1 cellular context compared by ENCODE assay signal in the genomic region with DNA sequence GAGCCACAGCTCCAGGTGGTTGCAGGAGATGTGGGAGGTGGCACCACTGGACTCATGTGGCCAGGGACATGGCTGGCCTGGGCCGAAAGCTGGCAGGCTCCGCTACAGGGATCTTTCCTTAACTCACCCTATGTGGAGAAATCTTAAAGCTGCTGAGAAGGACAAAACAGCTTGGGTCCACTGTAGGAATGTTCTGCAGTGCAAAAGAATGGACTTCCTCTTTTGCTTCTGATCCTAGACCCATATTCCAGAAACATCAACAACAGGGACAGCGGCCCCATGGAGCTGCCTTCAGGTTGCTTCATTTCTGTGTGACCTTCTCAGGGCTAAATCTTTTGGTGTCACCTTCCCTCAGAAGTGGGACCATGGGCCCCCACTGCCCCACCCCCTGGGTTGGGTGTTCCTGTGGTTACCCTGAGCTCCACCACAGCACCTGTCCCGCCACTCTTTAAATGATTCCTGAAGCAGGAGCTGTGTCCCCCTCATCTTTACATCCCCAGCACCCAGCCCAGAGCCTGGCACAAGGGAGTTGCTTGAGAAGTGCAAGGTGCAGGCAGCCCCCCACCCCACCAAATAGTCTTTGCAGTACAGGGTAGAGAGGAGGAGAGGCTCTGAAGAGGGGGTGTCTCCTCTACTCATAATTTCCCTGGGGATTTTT.
TF ChIP-seq lines count a peak whose summit lies in the region.

No MANE protein-coding gene starts in this region.

TF ChIP-seq in H1, 55 proteins besides CTCF, POLR2A, EP300 and RAD21:
- TF ChIP-seq CBX5 (IDR thresholded peaks at IDR 0.05; ENCODE audit: low read depth, low read length) (no peak), POLR2AphosphoS5 (IDR thresholded peaks at IDR 0.05; ENCODE audit: low read depth, low read length) (no peak), SP2 (IDR thresholded peaks at IDR 0.05; ENCODE audit: low read length) (no peak), ASH2L (IDR thresholded peaks at IDR 0.05; ENCODE audit: low read length) (no peak), SRF (IDR thresholded peaks at IDR 0.05; ENCODE audit: low read depth, low read length) (no peak), GABPA (IDR thresholded peaks at IDR 0.05; ENCODE audit: borderline replicate concordance, insufficient read depth, low read length) (no peak), BACH1 (IDR thresholded peaks at IDR 0.05; ENCODE audit: low read length) (no peak), RNF2 (IDR thresholded peaks at IDR 0.05; ENCODE audit: borderline replicate concordance, low read depth, low read length, missing control alignments, poor library complexity, severe bottlenecking) (no peak), CHD1 (IDR thresholded peaks at IDR 0.05; ENCODE audit: low read depth, low read length) (no peak), GTF2F1 (IDR thresholded peaks at IDR 0.05; ENCODE audit: borderline replicate concordance, low read depth, low read length) (no peak), FOSL1 (IDR thresholded peaks at IDR 0.05; ENCODE audit: insufficient read depth, low read depth, low read length) (no peak), TBP (IDR thresholded peaks at IDR 0.05; ENCODE audit: low read depth, low read length) (no peak), ZNF274 (IDR thresholded peaks at IDR 0.05; ENCODE audit: borderline replicate concordance, extremely low read depth, low read length) (no peak), SAP30 (IDR thresholded peaks at IDR 0.05; ENCODE audit: insufficient read depth, insufficient replicate concordance, low read length) (no peak), TEAD4 (IDR thresholded peaks at IDR 0.05; ENCODE audit: low read depth, low read length) (no peak), SIN3A (conservative IDR thresholded peaks at IDR 0.05 in 1 of 2, IDR thresholded peaks at IDR 0.05 in 1 of 2; ENCODE audit: low read depth in 1 of 2, low read length in 2 of 2) (no peak)
- TF ChIP-seq, protein P1, sequence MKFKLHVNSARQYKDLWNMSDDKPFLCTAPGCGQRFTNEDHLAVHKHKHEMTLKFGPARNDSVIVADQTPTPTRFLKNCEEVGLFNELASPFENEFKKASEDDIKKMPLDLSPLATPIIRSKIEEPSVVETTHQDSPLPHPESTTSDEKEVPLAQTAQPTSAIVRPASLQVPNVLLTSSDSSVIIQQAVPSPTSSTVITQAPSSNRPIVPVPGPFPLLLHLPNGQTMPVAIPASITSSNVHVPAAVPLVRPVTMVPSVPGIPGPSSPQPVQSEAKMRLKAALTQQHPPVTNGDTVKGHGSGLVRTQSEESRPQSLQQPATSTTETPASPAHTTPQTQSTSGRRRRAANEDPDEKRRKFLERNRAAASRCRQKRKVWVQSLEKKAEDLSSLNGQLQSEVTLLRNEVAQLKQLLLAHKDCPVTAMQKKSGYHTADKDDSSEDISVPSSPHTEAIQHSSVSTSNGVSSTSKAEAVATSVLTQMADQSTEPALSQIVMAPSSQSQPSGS (IDR thresholded peaks at IDR 0.05; ENCODE audit: low read length), result no peak
TF ChIP-seq in H1: peak in this region for 0.
